8 cellular contexts compared by ENCODE assay signal in genomic region chrX:131783555-131784338, GRCh38.
DNase-seq lines count a peak whose midpoint lies in the region; ATAC-seq and TF ChIP-seq lines count a peak whose summit lies in the region.

No MANE protein-coding gene starts in this region.

- no peak for TF ChIP-seq POLR2A in esophagus squamous epithelium (IDR thresholded peaks at IDR 0.05)

- CTCF ChIA-PET in CD8-positive, alpha-beta memory T cell (lab: Charles Lee): no interaction called here
- CTCF ChIA-PET in HEK293 (lab: Yijun Ruan, JAX): interaction anchor here (0.6 to 2.1 kb wide), 9 partner anchors 8 to 45 kb away, joined by 3 to 10 read pairs (median 5); no protein-coding TSS in a partner anchor
- CTCF ChIA-PET in activated naive CD4-positive, alpha-beta T cell treated with anti-CD3 and anti-CD28 coated beads for 36 hours (lab: Charles Lee): no interaction called here

- peak; percentile 54 for ATAC-seq in lung (ENCODE audit: insufficient read depth, low FRiP score)
- no peak for ATAC-seq in GM19452 (IDR thresholded peaks at IDR 0.05; ENCODE audit: unreplicated experiment)

- no peaks in the 10 kb centered on the region for H3K4me1 ChIP-seq in CD8-positive, alpha-beta memory T cell (ENCODE audit: insufficient read depth, low read length)
- 0 out of 2 replicates have a peak, but pooled peaks cover 3% of the 10 kb centered on the region for H3K4me1 ChIP-seq in HEK293 (ENCODE audit: control insufficient read depth, insufficient read depth, low read length)
- no peaks in the 10 kb centered on the region for H3K4me1 ChIP-seq in lung (ENCODE audit: control insufficient read depth in 2 of 2, insufficient read depth in 2 of 2, low read length in 2 of 2)
- H3K4me1 ChIP-seq in esophagus squamous epithelium: no peaks in the 10 kb centered on the region

- H3K4me1 Mint-ChIP-seq in CD8-positive, alpha-beta memory T cell: peaks cover 0 to 15% (median 7%) of the 10 kb centered on the region in 3 donors
- no peaks in the 10 kb centered on the region for H3K4me1 Mint-ChIP-seq in activated naive CD4-positive, alpha-beta T cell treated with anti-CD3 and anti-CD28 coated beads for 36 hours (ENCODE audit: low read depth)

- 52 to 95% methylated on average over 15 of the region's 15 CpGs for WGBS in lung, 2 donors
- WGBS in esophagus squamous epithelium, 2 donors: 43 to 78% methylated on average over 6 to 15 of the region's 15 CpGs

- no peak overlapping the region for H3K4me3 ChIP-seq in CD8-positive, alpha-beta memory T cell (ENCODE audit: low read length)
- no peak overlapping the region for H3K4me3 ChIP-seq in HEK293 (ENCODE audit: low read depth, low read length)
- no peak overlapping the region for H3K4me3 ChIP-seq in lung
- H3K4me3 ChIP-seq in esophagus squamous epithelium: peak overlapping the region in 2 of 4 donors; percentile 21 to 55

- peak; percentile 78 for TF ChIP-seq CTCF in HEK293 (tag by site-specific recombination; IDR thresholded peaks at IDR 0.05)
- TF ChIP-seq CTCF in lung (IDR thresholded peaks at IDR 0.05; ENCODE audit: control extremely low read depth, extremely low read depth): peak; percentile 61
- peak in 3 of 6 experiments; percentile 37 to 57 (median 55) for TF ChIP-seq CTCF in esophagus squamous epithelium (IDR thresholded peaks at IDR 0.05)

- H3K36me3 ChIP-seq in CD8-positive, alpha-beta memory T cell (ENCODE audit: insufficient read depth, low read length): no peaks in the 10 kb centered on the region
- peaks cover 3 to 48% of the 10 kb centered on the region in 2 experiments; a peak in 2 of 3 replicates for H3K36me3 ChIP-seq in HEK293 (ENCODE audit: control insufficient read depth in 2 of 2, insufficient read depth in 1 of 2, low read length in 2 of 2)
- H3K36me3 ChIP-seq in lung (ENCODE audit: control insufficient read depth in 2 of 2, insufficient read depth in 2 of 2, low read length in 2 of 2): no peaks in the 10 kb centered on the region
- H3K36me3 ChIP-seq in esophagus squamous epithelium: no peaks in the 10 kb centered on the region

- H3K4me3 Mint-ChIP-seq in CD8-positive, alpha-beta memory T cell: peak overlapping the region in 5 of 7 donors; percentile 32 to 83 (median 59)
- H3K4me3 Mint-ChIP-seq in activated naive CD4-positive, alpha-beta T cell treated with anti-CD3 and anti-CD28 coated beads for 36 hours: no peak overlapping the region

- POLR2A ChIA-PET in CD8-positive, alpha-beta memory T cell (lab: Charles Lee): no interaction called here
- POLR2A ChIA-PET in HEK293 (lab: Yijun Ruan, JAX): interaction anchor here (0.6 to 1.5 kb wide), 3 partner anchors 21 to 37 kb away, joined by 3 read pairs; no protein-coding TSS in a partner anchor

- DNase-seq in CD8-positive, alpha-beta memory T cell: peak in 2 of 5 donors; percentile 81
- peak; percentile 65 for DNase-seq in T-helper 9 cell
- DNase-seq in lung (ENCODE audit: low spot score): peak; percentile 85
- DNase-seq in activated naive CD4-positive, alpha-beta T cell treated with anti-CD3 and anti-CD28 coated beads for 36 hours: no peak
- no peak for DNase-seq in hepatic stellate cell (ENCODE audit: low spot score)
- DNase-seq in esophagus squamous epithelium (lab: John Stamatoyannopoulos, UW): no peak

- no peak overlapping the region for H3K27ac ChIP-seq in CD8-positive, alpha-beta memory T cell (ENCODE audit: low read depth, low read length)
- H3K27ac ChIP-seq in HEK293 (ENCODE audit: extremely low read depth, low read depth, low read length) (0 out of 2 replicates have a peak overlapping the region, but pooled peaks have one; percentile 35), lung (ENCODE audit: low read depth in 1 of 2, low read length in 1 of 2) (no peak overlapping the region), esophagus squamous epithelium (no peak overlapping the region)

- no peaks in the 10 kb centered on the region for H3K36me3 Mint-ChIP-seq in CD8-positive, alpha-beta memory T cell
- H3K36me3 Mint-ChIP-seq in activated naive CD4-positive, alpha-beta T cell treated with anti-CD3 and anti-CD28 coated beads for 36 hours (ENCODE audit: low read depth): peaks cover 22% of the 10 kb centered on the region

- intact Hi-C loops in activated naive CD4-positive, alpha-beta T cell treated with anti-CD3 and anti-CD28 coated beads for 36 hours (cut with micrococcal nuclease): no loop called here
- intact Hi-C loops in esophagus squamous epithelium (cut with DNase I): no loop called here

- H3K9me3 ChIP-seq in CD8-positive, alpha-beta memory T cell (ENCODE audit: low read length): no peaks in the 10 kb centered on the region
- H3K9me3 ChIP-seq in HEK293 (ENCODE audit: control insufficient read depth, insufficient read depth, low read depth, low read length): no peaks in the 10 kb centered on the region; the same call in 1 of the 2 replicates
- H3K9me3 ChIP-seq in lung (ENCODE audit: control insufficient read depth in 2 of 2, insufficient read depth in 1 of 2, low read length in 1 of 2): no peaks in the 10 kb centered on the region
- no peaks in the 10 kb centered on the region for H3K9me3 ChIP-seq in esophagus squamous epithelium

- no peaks in the 10 kb centered on the region for H3K9me3 Mint-ChIP-seq in CD8-positive, alpha-beta memory T cell
- H3K9me3 Mint-ChIP-seq in activated naive CD4-positive, alpha-beta T cell treated with anti-CD3 and anti-CD28 coated beads for 36 hours: no peaks in the 10 kb centered on the region

- H3K27me3 ChIP-seq in CD8-positive, alpha-beta memory T cell (ENCODE audit: insufficient read depth, low read length, poor library complexity, severe bottlenecking): no peaks in the 10 kb centered on the region
- H3K27me3 ChIP-seq in lung (ENCODE audit: control insufficient read depth, insufficient read depth): no peaks in the 10 kb centered on the region
- H3K27me3 ChIP-seq in esophagus squamous epithelium: no peaks in the 10 kb centered on the region

- H3K27ac Mint-ChIP-seq in CD8-positive, alpha-beta memory T cell: peak overlapping the region in 4 of 8 donors; percentile 36 to 72 (median 50)
- no peak overlapping the region for H3K27ac Mint-ChIP-seq in activated naive CD4-positive, alpha-beta T cell treated with anti-CD3 and anti-CD28 coated beads for 36 hours

- H3K27me3 Mint-ChIP-seq in CD8-positive, alpha-beta memory T cell: no peaks in the 10 kb centered on the region
- H3K27me3 Mint-ChIP-seq in activated naive CD4-positive, alpha-beta T cell treated with anti-CD3 and anti-CD28 coated beads for 36 hours (ENCODE audit: low read depth): no peaks in the 10 kb centered on the region

TF ChIP-seq in HEK293, 187 proteins besides CTCF, POLR2A, EP300 and RAD21 (continues in another document):
- TF ChIP-seq ZBTB8A (tag by site-specific recombination; IDR thresholded peaks at IDR 0.05) (peak; percentile 40), ZNF654 (tag by site-specific recombination; IDR thresholded peaks at IDR 0.05; ENCODE audit: low read depth) (peak; percentile 100), BCL11A (tag by site-specific recombination; IDR thresholded peaks at IDR 0.05; ENCODE audit: low read depth) (no peak), ZSCAN30 (tag by site-specific recombination; IDR thresholded peaks at IDR 0.05) (0 out of 2 replicates have a peak, but pooled peaks have one; percentile 36), ZNF10 (tag by site-specific recombination; IDR thresholded peaks at IDR 0.05) (peak; percentile 11; the same call in 1 of the 2 replicates), ZBTB26 (tag by site-specific recombination; optimal IDR thresholded peaks at IDR 0.05) (no peak), ZNF132 (tag by site-specific recombination; IDR thresholded peaks at IDR 0.05; ENCODE audit: borderline replicate concordance) (no peak), ZNF354C (tag by site-specific recombination; IDR thresholded peaks at IDR 0.05; ENCODE audit: borderline replicate concordance, low read depth) (no peak), ZNF704 (tag by site-specific recombination; IDR thresholded peaks at IDR 0.05) (no peak), ZNF426 (tag by site-specific recombination; IDR thresholded peaks at IDR 0.05) (no peak), ZBTB21 (tag by site-specific recombination; IDR thresholded peaks at IDR 0.05) (peak; percentile 56), ZNF19 (tag by site-specific recombination; IDR thresholded peaks at IDR 0.05; ENCODE audit: low read depth) (no peak), ZBTB48 (tag by site-specific recombination; IDR thresholded peaks at IDR 0.05) (no peak)
- TF ChIP-seq, protein P1, sequence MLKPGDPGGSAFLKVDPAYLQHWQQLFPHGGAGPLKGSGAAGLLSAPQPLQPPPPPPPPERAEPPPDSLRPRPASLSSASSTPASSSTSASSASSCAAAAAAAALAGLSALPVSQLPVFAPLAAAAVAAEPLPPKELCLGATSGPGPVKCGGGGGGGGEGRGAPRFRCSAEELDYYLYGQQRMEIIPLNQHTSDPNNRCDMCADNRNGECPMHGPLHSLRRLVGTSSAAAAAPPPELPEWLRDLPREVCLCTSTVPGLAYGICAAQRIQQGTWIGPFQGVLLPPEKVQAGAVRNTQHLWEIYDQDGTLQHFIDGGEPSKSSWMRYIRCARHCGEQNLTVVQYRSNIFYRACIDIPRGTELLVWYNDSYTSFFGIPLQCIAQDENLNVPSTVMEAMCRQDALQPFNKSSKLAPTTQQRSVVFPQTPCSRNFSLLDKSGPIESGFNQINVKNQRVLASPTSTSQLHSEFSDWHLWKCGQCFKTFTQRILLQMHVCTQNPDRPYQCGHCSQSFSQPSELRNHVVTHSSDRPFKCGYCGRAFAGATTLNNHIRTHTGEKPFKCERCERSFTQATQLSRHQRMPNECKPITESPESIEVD (tag by site-specific recombination; IDR thresholded peaks at IDR 0.05): peak; percentile 80

Comparison
In these comparisons a context has a peak if more than half of its experiments do, and no peak if none do; other contexts are left out.
1. DNase-seq: peak in T-helper 9 cell (single experiment) and lung (single experiment); none in activated naive CD4-positive, alpha-beta T cell treated with anti-CD3 and anti-CD28 coated beads for 36 hours (single experiment), hepatic stellate cell (single experiment) and esophagus squamous epithelium (single experiment).